In the genomic region with DNA sequence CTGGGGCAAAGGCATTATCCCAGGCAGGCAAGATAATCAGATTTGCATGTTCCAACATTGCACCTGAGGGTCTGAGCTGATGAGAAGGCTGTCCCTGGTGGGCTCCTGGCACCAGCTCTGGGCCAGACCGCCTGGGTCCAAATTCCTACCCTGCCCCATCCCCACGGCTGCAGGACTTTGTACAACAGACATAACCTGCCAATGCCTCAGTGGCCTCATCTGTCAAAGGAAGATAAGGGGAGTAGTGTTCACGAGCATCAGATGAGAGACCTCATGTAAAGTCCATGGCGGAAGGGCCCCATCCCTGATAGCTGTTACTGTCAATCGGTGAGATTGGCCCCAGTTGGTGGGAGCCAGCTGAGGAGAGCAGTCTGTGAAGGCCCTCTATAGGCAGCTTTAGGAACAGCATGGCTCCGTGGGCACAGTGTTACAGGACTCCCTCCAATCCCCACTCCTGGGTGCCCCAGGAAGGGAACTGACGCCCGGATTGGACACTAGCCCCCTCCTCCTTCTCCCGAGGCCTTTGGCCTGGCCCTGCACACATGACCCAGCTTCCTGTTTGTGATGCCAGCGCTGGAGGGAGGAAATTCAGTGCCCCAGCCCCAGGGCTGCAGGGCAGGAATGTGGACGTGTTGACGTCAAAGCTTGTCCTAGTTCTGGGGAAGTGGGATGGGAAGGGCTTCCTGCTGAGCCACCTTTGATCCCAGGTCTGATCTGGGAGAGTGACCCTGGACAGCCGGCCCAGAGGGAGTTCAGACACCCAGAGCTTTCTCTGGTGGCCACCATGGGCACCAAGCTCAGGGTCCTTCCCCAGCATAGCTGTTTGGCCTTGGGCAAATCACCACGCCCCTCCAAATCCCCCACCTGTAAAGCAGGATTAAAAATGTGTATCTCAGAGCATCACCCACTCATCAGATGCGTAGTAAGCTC, we compare ENCODE assay signal across 1 cellular context.
TF ChIP-seq lines count a peak whose summit lies in the region.

No MANE protein-coding gene starts in this region.

TF ChIP-seq in K562, 482 proteins besides CTCF, POLR2A, EP300 and RAD21 (continued from another document):
- TF ChIP-seq, protein P1, sequence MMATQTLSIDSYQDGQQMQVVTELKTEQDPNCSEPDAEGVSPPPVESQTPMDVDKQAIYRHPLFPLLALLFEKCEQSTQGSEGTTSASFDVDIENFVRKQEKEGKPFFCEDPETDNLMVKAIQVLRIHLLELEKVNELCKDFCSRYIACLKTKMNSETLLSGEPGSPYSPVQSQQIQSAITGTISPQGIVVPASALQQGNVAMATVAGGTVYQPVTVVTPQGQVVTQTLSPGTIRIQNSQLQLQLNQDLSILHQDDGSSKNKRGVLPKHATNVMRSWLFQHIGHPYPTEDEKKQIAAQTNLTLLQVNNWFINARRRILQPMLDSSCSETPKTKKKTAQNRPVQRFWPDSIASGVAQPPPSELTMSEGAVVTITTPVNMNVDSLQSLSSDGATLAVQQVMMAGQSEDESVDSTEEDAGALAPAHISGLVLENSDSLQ (IDR thresholded peaks at IDR 0.05), result peak; percentile 32; the same call in 1 of the 2 replicates
- TF ChIP-seq, protein P2, sequence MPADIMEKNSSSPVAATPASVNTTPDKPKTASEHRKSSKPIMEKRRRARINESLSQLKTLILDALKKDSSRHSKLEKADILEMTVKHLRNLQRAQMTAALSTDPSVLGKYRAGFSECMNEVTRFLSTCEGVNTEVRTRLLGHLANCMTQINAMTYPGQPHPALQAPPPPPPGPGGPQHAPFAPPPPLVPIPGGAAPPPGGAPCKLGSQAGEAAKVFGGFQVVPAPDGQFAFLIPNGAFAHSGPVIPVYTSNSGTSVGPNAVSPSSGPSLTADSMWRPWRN (IDR thresholded peaks at IDR 0.05; ENCODE audit: low read depth), result no peak
- TF ChIP-seq ZNF354B (CRISPR knock-in tag; IDR thresholded peaks at IDR 0.05) (no peak), ESRRB (CRISPR knock-in tag; IDR thresholded peaks at IDR 0.05; ENCODE audit: borderline replicate concordance) (no peak), CBX3 (IDR thresholded peaks at IDR 0.05; ENCODE audit: borderline replicate concordance in 1 of 2, low read length in 2 of 2) (no peak), YY1 (IDR thresholded peaks at IDR 0.05; ENCODE audit: borderline replicate concordance in 1 of 3, control insufficient read depth in 1 of 3, extremely low read depth in 1 of 3, insufficient read depth in 3 of 3, insufficient read length in 1 of 3, insufficient replicate concordance in 2 of 3, low read depth in 1 of 3, low read length in 2 of 3) (peak in 1 of 3 experiments; percentile 8), STAG1 (CRISPR knock-in tag; IDR thresholded peaks at IDR 0.05; ENCODE audit: borderline replicate concordance) (peak; percentile 61), ATF1 (CRISPR knock-in tag; IDR thresholded peaks at IDR 0.05) (no peak), ATF1 (tag; IDR thresholded peaks at IDR 0.05) (peak; percentile 39; the same call in 1 of the 2 replicates), ATF7 (IDR thresholded peaks at IDR 0.05) (0 out of 2 replicates have a peak, but pooled peaks have one; percentile 17), SMC3 (conservative IDR thresholded peaks at IDR 0.05; ENCODE audit: insufficient read depth, low read depth, low read length) (peak; percentile 47; the same call in 1 of the 2 replicates), POLR2AphosphoS2 (IDR thresholded peaks at IDR 0.05; ENCODE audit: low read length) (no peak)
- TF ChIP-seq, protein P3, sequence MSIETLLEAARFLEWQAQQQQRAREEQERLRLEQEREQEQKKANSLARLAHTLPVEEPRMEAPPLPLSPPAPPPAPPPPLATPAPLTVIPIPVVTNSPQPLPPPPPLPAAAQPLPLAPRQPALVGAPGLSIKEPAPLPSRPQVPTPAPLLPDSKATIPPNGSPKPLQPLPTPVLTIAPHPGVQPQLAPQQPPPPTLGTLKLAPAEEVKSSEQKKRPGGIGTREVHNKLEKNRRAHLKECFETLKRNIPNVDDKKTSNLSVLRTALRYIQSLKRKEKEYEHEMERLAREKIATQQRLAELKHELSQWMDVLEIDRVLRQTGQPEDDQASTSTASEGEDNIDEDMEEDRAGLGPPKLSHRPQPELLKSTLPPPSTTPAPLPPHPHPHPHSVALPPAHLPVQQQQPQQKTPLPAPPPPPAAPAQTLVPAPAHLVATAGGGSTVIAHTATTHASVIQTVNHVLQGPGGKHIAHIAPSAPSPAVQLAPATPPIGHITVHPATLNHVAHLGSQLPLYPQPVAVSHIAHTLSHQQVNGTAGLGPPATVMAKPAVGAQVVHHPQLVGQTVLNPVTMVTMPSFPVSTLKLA (conservative IDR thresholded peaks at IDR 0.05), result 0 out of 4 replicates have a peak, but pooled peaks of 1 of the 2 experiments have one; percentile 22
- TF ChIP-seq, protein P4, sequence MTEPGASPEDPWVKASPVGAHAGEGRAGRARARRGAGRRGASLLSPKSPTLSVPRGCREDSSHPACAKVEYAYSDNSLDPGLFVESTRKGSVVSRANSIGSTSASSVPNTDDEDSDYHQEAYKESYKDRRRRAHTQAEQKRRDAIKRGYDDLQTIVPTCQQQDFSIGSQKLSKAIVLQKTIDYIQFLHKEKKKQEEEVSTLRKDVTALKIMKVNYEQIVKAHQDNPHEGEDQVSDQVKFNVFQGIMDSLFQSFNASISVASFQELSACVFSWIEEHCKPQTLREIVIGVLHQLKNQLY (CRISPR knock-in tag; conservative IDR thresholded peaks at IDR 0.05), result no peak
- TF ChIP-seq, protein P5, sequence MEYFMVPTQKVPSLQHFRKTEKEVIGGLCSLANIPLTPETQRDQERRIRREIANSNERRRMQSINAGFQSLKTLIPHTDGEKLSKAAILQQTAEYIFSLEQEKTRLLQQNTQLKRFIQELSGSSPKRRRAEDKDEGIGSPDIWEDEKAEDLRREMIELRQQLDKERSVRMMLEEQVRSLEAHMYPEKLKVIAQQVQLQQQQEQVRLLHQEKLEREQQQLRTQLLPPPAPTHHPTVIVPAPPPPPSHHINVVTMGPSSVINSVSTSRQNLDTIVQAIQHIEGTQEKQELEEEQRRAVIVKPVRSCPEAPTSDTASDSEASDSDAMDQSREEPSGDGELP (CRISPR knock-in tag; IDR thresholded peaks at IDR 0.05; ENCODE audit: borderline replicate concordance), result peak; percentile 80
